ENCODE assay signal across 9 cellular contexts in genomic region chr13:95771950-95772349, GRCh38.
"Had no signal": no experiment of that assay in that cellular context is flagged by ENCODE, and none has a peak within 500 bp of the region (broad histone marks: within the 10 kb centered on the region; RNA-seq: fewer than 3 reads in every experiment).

No MANE protein-coding gene starts in this region.

- ATAC-seq: HCT116, HepG2 had no signal

- H3K9me3 Mint-ChIP-seq: HFFc6, IgD-negative memory B cell had no signal

- H3K27ac Mint-ChIP-seq: HFFc6, IgD-negative memory B cell had no signal

- DNase-seq: GOT3, H7, HFFc6 had no signal

- H3K27me3 Mint-ChIP-seq: IgD-negative memory B cell had no signal

- H3K9ac ChIP-seq: GM23248 had no signal

- H3K27ac ChIP-seq: GM23248, HL-60 had no signal

- H2AFZ ChIP-seq: GM23248 had no signal

- H3K4me3 Mint-ChIP-seq: HFFc6 had no signal

- H3K4me1 ChIP-seq: HAP-1 had no signal

- H3K36me3 ChIP-seq: HAP-1 had no signal

- H3K9me3 ChIP-seq: HAP-1 had no signal

- H3K4me3 ChIP-seq: GM23248, HAP-1 had no signal
